9 cellular contexts compared by ENCODE assay signal in the genomic region with DNA sequence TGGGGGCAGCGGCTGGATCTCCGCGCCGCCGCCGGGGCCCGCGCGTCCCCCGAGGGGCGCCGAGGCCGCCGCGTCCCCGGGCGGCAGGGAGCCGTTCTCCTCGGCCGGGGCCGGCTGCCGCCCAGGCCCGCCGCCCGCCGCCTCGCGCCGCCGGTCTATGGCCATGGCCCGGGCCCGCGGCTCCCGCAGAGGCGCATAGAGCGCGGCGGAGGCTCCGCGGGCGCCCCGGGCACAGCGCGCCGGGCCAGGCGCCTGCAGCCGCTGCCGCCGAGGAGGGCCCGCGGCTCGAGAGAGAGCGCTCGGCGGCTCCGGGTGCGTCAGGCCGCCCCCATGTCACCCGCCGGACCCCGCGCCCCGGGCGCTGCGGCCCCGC. TPM values are rescaled to one million over a fixed set of nuclear protein-coding genes. Genes with fewer than 3 reads are reported as not detected.
DNase-seq lines count a peak whose midpoint lies in the region; ATAC-seq and TF ChIP-seq lines count a peak whose summit lies in the region.
"Had no signal": no experiment of that assay in that cellular context is flagged by ENCODE, and none has a peak within 500 bp of the region (broad histone marks: within the 10 kb centered on the region; RNA-seq: fewer than 3 reads in every experiment).

No MANE protein-coding gene starts in this region.

- peaks cover 35% of the 10 kb centered on the region for H3K27me3 Mint-ChIP-seq in CD4-positive, CD25-positive, alpha-beta regulatory T cell
- peaks cover 30% of the 10 kb centered on the region for H3K27me3 Mint-ChIP-seq in activated naive CD8-positive, alpha-beta T cell treated with anti-CD3 and anti-CD28 coated beads, Interleukin-2, amount 50 U/mL, for 24 hours
- H3K27me3 Mint-ChIP-seq in memory B cell, result peaks cover 10% of the 10 kb centered on the region

- DNase-seq in CD4-positive, CD25-positive, alpha-beta regulatory T cell, result no peak
- DNase-seq in activated naive CD8-positive, alpha-beta T cell treated with anti-CD3 and anti-CD28 coated beads, Interleukin-2, amount 50 U/mL, for 24 hours, result peak; percentile 6
- DNase-seq in memory B cell (ENCODE audit: low spot score in 2 of 2) (no peak), testis (no peak), NCI-H128 (lab: John Stamatoyannopoulos, UW; ENCODE audit: unreplicated experiment) (no peak), MV-4-11 (lab: John Stamatoyannopoulos, UW) (no peak), NCI-H1436 (lab: John Stamatoyannopoulos, UW) (no peak)

- intact Hi-C loops in testis (cut with DNase I; ENCODE audit: low total_unique reads), result loop anchor here (10.0 kb wide), 1 partner anchor 172 kb away; no protein-coding TSS in a partner anchor

- no peaks in the 10 kb centered on the region for H3K9me3 Mint-ChIP-seq in CD4-positive, CD25-positive, alpha-beta regulatory T cell
- H3K9me3 Mint-ChIP-seq in activated naive CD8-positive, alpha-beta T cell treated with anti-CD3 and anti-CD28 coated beads, Interleukin-2, amount 50 U/mL, for 24 hours, result no peaks in the 10 kb centered on the region
- no peaks in the 10 kb centered on the region for H3K9me3 Mint-ChIP-seq in memory B cell
- H3K9me3 Mint-ChIP-seq: nephron had no signal

- 1% methylated on average over 48 of the region's 66 CpGs; no CpG with 5 or more reads in 1 of the 2 donors for whole genome bisulfite sequencing in testis, 2 donors

- H3K4me1 ChIP-seq in CD4-positive, CD25-positive, alpha-beta regulatory T cell (ENCODE audit: control insufficient read depth, insufficient read depth, low read length, poor library complexity, severe bottlenecking), result peaks cover 18% of the 10 kb centered on the region
- peaks cover 9% of the 10 kb centered on the region for H3K4me1 ChIP-seq in testis

- no peak for TF ChIP-seq POLR2A in testis (IDR thresholded peaks at IDR 0.05)

- no peak overlapping the region for H3K27ac ChIP-seq in CD4-positive, CD25-positive, alpha-beta regulatory T cell (ENCODE audit: insufficient read depth, low read length, poor library complexity, severe bottlenecking)
- no peak overlapping the region for H3K27ac ChIP-seq in testis

- no peak overlapping the region for H3K27ac Mint-ChIP-seq in CD4-positive, CD25-positive, alpha-beta regulatory T cell
- no peak overlapping the region for H3K27ac Mint-ChIP-seq in activated naive CD8-positive, alpha-beta T cell treated with anti-CD3 and anti-CD28 coated beads, Interleukin-2, amount 50 U/mL, for 24 hours
- no peak overlapping the region for H3K27ac Mint-ChIP-seq in memory B cell
- H3K27ac Mint-ChIP-seq: nephron had no signal

- no peaks in the 10 kb centered on the region for H3K36me3 ChIP-seq in CD4-positive, CD25-positive, alpha-beta regulatory T cell (ENCODE audit: control insufficient read depth, insufficient read depth, low read length)
- no peaks in the 10 kb centered on the region for H3K36me3 ChIP-seq in testis (ENCODE audit: low read depth, missing control alignments)

- no peak overlapping the region for H3K4me3 Mint-ChIP-seq in CD4-positive, CD25-positive, alpha-beta regulatory T cell
- no peak overlapping the region for H3K4me3 Mint-ChIP-seq in activated naive CD8-positive, alpha-beta T cell treated with anti-CD3 and anti-CD28 coated beads, Interleukin-2, amount 50 U/mL, for 24 hours
- no peak overlapping the region for H3K4me3 Mint-ChIP-seq in memory B cell

- TF ChIP-seq CTCF in testis (IDR thresholded peaks at IDR 0.05), result no peak

- no peaks in the 10 kb centered on the region for H3K36me3 Mint-ChIP-seq in CD4-positive, CD25-positive, alpha-beta regulatory T cell
- no peaks in the 10 kb centered on the region for H3K36me3 Mint-ChIP-seq in activated naive CD8-positive, alpha-beta T cell treated with anti-CD3 and anti-CD28 coated beads, Interleukin-2, amount 50 U/mL, for 24 hours (ENCODE audit: low read depth)
- H3K36me3 Mint-ChIP-seq in memory B cell, result no peaks in the 10 kb centered on the region

- H3K4me1 Mint-ChIP-seq in CD4-positive, CD25-positive, alpha-beta regulatory T cell, result peaks cover 5 to 19% (median 8%) of the 10 kb centered on the region in 4 donors
- H3K4me1 Mint-ChIP-seq in activated naive CD8-positive, alpha-beta T cell treated with anti-CD3 and anti-CD28 coated beads, Interleukin-2, amount 50 U/mL, for 24 hours, result peaks cover 4% of the 10 kb centered on the region
- H3K4me1 Mint-ChIP-seq in memory B cell, result peaks cover 5% of the 10 kb centered on the region

- peaks cover 33% of the 10 kb centered on the region for H3K27me3 ChIP-seq in CD4-positive, CD25-positive, alpha-beta regulatory T cell (ENCODE audit: control insufficient read depth, insufficient read depth, low read length)
- H3K27me3 ChIP-seq in testis, result no peaks in the 10 kb centered on the region

- peak; percentile 6 to 26 for ATAC-seq in CD4-positive, CD25-positive, alpha-beta regulatory T cell (ENCODE audit: low read depth in 2 of 2)
- peak; percentile 32 for ATAC-seq in GM21390 (IDR thresholded peaks at IDR 0.05; ENCODE audit: unreplicated experiment)
- peak; percentile 21 for ATAC-seq in activated naive CD8-positive, alpha-beta T cell treated with anti-CD3 and anti-CD28 coated beads, Interleukin-2, amount 50 U/mL, for 24 hours
- ATAC-seq in memory B cell (ENCODE audit: low read depth), result peak; percentile 51

- no peak overlapping the region for H3K4me3 ChIP-seq in CD4-positive, CD25-positive, alpha-beta regulatory T cell (ENCODE audit: low read depth, low read length)
- peak overlapping the region in 1 of 2 donors; percentile 50 for H3K4me3 ChIP-seq in testis

- H3K9me3 ChIP-seq in CD4-positive, CD25-positive, alpha-beta regulatory T cell (ENCODE audit: control insufficient read depth in 2 of 2, low read length in 2 of 2), result no peaks in the 10 kb centered on the region
- H3K9me3 ChIP-seq in testis, result no peaks in the 10 kb centered on the region

RNA-seq across cellular contexts. Expression of a gene that starts 0.5 kb away (rescaled TPM):
- total RNA-seq in CD4-positive, CD25-positive, alpha-beta regulatory T cell, result 6.3 TPM
- under 1 TPM; 0.24 to 0.73 (median 0.51) TPM for polyA plus RNA-seq in CD4-positive, CD25-positive, alpha-beta regulatory T cell
- total RNA-seq in testis, result 10 to 100 TPM in 1 of 2 donors, 1 to 10 TPM in 1; 9.0 to 14.9 TPM
- polyA plus RNA-seq in testis (ENCODE audit: insufficient read depth, low read depth, low replicate concordance), result 20.9 TPM
